Comparison of ENCODE assay signal across 1 cellular context in the genomic region with DNA sequence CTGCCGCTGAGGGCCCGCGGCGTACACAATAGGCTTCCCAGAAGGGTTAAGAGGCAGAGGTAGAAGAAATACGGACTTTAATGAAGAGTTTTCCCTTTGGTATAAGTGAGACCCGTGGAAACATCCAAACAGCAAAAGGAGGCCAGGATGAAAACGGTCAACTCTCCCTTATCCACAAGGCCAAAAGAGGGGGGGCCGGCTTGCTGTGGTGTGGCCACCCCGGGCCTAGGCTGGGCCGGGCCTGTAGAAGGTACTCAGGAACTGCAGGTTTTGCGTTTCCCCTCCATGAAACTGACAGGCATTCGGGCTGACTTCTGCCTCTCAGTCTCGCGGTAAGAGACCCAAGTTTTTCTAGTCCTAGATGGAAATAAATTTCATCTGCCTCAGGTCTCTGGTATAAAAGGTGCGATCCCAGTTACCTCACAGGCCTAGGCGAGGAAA.
TF ChIP-seq lines count a peak whose summit lies in the region.

No MANE protein-coding gene starts in this region.

TF ChIP-seq in K562, 482 proteins besides CTCF, POLR2A, EP300 and RAD21:
- peak; percentile 46; the same call in 1 of the 2 replicates for TF ChIP-seq FOXP1 (CRISPR knock-in tag; IDR thresholded peaks at IDR 0.05)
- TF ChIP-seq, protein P1, sequence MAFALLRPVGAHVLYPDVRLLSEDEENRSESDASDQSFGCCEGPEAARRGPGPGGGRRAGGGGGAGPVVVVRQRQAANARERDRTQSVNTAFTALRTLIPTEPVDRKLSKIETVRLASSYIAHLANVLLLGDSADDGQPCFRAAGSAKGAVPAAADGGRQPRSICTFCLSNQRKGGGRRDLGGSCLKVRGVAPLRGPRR (CRISPR knock-in tag; IDR thresholded peaks at IDR 0.05), result no peak
- peak; percentile 70 for TF ChIP-seq CHD2 (IDR thresholded peaks at IDR 0.05; ENCODE audit: low read depth, low read length)
- peak in 1 of 2 experiments; percentile 43; a peak in 1 of 4 replicates for TF ChIP-seq SIN3A (IDR thresholded peaks at IDR 0.05; ENCODE audit: borderline replicate concordance in 2 of 2, control insufficient read depth in 1 of 2, low read depth in 2 of 2, low read length in 2 of 2)
- no peak for TF ChIP-seq MYBL2 (IDR thresholded peaks at IDR 0.05; ENCODE audit: low read depth)
- no peak for TF ChIP-seq MYBL2 (CRISPR knock-in tag; IDR thresholded peaks at IDR 0.05; ENCODE audit: borderline replicate concordance)
- no peak for TF ChIP-seq TRIM28 (IDR thresholded peaks at IDR 0.05)
- no peak for TF ChIP-seq MCM3 (IDR thresholded peaks at IDR 0.05)
- no peak for TF ChIP-seq PTTG1 (tag; IDR thresholded peaks at IDR 0.05; ENCODE audit: low read depth)
- TF ChIP-seq NBN (IDR thresholded peaks at IDR 0.05; ENCODE audit: low read depth), result no peak
- no peak for TF ChIP-seq ZNF184 (CRISPR knock-in tag; IDR thresholded peaks at IDR 0.05)
- TF ChIP-seq ZNF316 (IDR thresholded peaks at IDR 0.05), result no peak
- TF ChIP-seq, protein P2, sequence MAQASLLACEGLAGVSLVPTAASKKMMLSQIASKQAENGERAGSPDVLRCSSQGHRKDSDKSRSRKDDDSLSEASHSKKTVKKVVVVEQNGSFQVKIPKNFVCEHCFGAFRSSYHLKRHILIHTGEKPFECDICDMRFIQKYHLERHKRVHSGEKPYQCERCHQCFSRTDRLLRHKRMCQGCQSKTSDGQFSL (CRISPR knock-in tag; IDR thresholded peaks at IDR 0.05), result peak; percentile 50; the same call in 1 of the 2 replicates
- TF ChIP-seq, protein P2 (tag; IDR thresholded peaks at IDR 0.05), result peak in 1 of 2 experiments; percentile 54; a peak in 2 of 4 replicates
- TF ChIP-seq HDGF (IDR thresholded peaks at IDR 0.05), result 0 out of 2 replicates have a peak, but pooled peaks have one; percentile 41
- TF ChIP-seq FOXA3 (CRISPR knock-in tag; conservative IDR thresholded peaks at IDR 0.05 in 1 of 2, IDR thresholded peaks at IDR 0.05 in 1 of 2), result peak in 1 of 2 experiments; percentile 60; a peak in 1 of 4 replicates
- TF ChIP-seq, protein P3, sequence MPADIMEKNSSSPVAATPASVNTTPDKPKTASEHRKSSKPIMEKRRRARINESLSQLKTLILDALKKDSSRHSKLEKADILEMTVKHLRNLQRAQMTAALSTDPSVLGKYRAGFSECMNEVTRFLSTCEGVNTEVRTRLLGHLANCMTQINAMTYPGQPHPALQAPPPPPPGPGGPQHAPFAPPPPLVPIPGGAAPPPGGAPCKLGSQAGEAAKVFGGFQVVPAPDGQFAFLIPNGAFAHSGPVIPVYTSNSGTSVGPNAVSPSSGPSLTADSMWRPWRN (IDR thresholded peaks at IDR 0.05; ENCODE audit: low read depth), result 0 out of 2 replicates have a peak, but pooled peaks have one; percentile 24
- TF ChIP-seq DPF2 (IDR thresholded peaks at IDR 0.05), result peak; percentile 24; the same call in 1 of the 2 replicates
- peak; percentile 57 for TF ChIP-seq ZFX (CRISPR knock-in tag; IDR thresholded peaks at IDR 0.05)
- 0 out of 2 replicates have a peak, but pooled peaks have one; percentile 11 for TF ChIP-seq SMARCA4 (IDR thresholded peaks at IDR 0.05)
- TF ChIP-seq, protein P4, sequence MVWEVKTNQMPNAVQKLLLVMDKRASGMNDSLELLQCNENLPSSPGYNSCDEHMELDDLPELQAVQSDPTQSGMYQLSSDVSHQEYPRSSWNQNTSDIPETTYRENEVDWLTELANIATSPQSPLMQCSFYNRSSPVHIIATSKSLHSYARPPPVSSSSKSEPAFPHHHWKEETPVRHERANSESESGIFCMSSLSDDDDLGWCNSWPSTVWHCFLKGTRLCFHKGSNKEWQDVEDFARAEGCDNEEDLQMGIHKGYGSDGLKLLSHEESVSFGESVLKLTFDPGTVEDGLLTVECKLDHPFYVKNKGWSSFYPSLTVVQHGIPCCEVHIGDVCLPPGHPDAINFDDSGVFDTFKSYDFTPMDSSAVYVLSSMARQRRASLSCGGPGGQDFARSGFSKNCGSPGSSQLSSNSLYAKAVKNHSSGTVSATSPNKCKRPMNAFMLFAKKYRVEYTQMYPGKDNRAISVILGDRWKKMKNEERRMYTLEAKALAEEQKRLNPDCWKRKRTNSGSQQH (CRISPR knock-in tag; IDR thresholded peaks at IDR 0.05), result 0 out of 2 replicates have a peak, but pooled peaks have one; percentile 7
- no peak for TF ChIP-seq ZNF124 (CRISPR knock-in tag; IDR thresholded peaks at IDR 0.05)
- TF ChIP-seq NFRKB (IDR thresholded peaks at IDR 0.05; ENCODE audit: low read depth), result 0 out of 2 replicates have a peak, but pooled peaks have one; percentile 26
- TF ChIP-seq ARNT (IDR thresholded peaks at IDR 0.05), result 0 out of 4 replicates have a peak, but pooled peaks of 1 of the 2 experiments have one; percentile 30
- TF ChIP-seq, protein P5, sequence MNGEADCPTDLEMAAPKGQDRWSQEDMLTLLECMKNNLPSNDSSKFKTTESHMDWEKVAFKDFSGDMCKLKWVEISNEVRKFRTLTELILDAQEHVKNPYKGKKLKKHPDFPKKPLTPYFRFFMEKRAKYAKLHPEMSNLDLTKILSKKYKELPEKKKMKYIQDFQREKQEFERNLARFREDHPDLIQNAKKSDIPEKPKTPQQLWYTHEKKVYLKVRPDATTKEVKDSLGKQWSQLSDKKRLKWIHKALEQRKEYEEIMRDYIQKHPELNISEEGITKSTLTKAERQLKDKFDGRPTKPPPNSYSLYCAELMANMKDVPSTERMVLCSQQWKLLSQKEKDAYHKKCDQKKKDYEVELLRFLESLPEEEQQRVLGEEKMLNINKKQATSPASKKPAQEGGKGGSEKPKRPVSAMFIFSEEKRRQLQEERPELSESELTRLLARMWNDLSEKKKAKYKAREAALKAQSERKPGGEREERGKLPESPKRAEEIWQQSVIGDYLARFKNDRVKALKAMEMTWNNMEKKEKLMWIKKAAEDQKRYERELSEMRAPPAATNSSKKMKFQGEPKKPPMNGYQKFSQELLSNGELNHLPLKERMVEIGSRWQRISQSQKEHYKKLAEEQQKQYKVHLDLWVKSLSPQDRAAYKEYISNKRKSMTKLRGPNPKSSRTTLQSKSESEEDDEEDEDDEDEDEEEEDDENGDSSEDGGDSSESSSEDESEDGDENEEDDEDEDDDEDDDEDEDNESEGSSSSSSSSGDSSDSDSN (IDR thresholded peaks at IDR 0.05; ENCODE audit: borderline replicate concordance in 1 of 2, low read depth in 2 of 2, low read length in 2 of 2), result 0 out of 4 replicates have a peak, but pooled peaks of 1 of the 2 experiments have one; percentile 41
- TF ChIP-seq, protein P6, sequence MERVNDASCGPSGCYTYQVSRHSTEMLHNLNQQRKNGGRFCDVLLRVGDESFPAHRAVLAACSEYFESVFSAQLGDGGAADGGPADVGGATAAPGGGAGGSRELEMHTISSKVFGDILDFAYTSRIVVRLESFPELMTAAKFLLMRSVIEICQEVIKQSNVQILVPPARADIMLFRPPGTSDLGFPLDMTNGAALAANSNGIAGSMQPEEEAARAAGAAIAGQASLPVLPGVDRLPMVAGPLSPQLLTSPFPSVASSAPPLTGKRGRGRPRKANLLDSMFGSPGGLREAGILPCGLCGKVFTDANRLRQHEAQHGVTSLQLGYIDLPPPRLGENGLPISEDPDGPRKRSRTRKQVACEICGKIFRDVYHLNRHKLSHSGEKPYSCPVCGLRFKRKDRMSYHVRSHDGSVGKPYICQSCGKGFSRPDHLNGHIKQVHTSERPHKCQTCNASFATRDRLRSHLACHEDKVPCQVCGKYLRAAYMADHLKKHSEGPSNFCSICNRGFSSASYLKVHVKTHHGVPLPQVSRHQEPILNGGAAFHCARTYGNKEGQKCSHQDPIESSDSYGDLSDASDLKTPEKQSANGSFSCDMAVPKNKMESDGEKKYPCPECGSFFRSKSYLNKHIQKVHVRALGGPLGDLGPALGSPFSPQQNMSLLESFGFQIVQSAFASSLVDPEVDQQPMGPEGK (CRISPR knock-in tag; IDR thresholded peaks at IDR 0.05; ENCODE audit: borderline replicate concordance), result 0 out of 2 replicates have a peak, but pooled peaks have one; percentile 38
- peak; percentile 3 for TF ChIP-seq TBP (optimal IDR thresholded peaks at IDR 0.05; ENCODE audit: low read depth, low read length)
- TF ChIP-seq, protein P7, sequence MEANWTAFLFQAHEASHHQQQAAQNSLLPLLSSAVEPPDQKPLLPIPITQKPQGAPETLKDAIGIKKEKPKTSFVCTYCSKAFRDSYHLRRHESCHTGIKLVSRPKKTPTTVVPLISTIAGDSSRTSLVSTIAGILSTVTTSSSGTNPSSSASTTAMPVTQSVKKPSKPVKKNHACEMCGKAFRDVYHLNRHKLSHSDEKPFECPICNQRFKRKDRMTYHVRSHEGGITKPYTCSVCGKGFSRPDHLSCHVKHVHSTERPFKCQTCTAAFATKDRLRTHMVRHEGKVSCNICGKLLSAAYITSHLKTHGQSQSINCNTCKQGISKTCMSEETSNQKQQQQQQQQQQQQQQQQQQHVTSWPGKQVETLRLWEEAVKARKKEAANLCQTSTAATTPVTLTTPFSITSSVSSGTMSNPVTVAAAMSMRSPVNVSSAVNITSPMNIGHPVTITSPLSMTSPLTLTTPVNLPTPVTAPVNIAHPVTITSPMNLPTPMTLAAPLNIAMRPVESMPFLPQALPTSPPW (CRISPR knock-in tag; IDR thresholded peaks at IDR 0.05), result peak; percentile 83
- peak; percentile 14 for TF ChIP-seq POLR2B (IDR thresholded peaks at IDR 0.05; ENCODE audit: low read depth, partially characterized antibody)
- TF ChIP-seq LCOR (CRISPR knock-in tag; IDR thresholded peaks at IDR 0.05), result no peak
- TF ChIP-seq POLR2AphosphoS2 (IDR thresholded peaks at IDR 0.05; ENCODE audit: low read length), result peak; percentile 34
- TF ChIP-seq, protein P8, sequence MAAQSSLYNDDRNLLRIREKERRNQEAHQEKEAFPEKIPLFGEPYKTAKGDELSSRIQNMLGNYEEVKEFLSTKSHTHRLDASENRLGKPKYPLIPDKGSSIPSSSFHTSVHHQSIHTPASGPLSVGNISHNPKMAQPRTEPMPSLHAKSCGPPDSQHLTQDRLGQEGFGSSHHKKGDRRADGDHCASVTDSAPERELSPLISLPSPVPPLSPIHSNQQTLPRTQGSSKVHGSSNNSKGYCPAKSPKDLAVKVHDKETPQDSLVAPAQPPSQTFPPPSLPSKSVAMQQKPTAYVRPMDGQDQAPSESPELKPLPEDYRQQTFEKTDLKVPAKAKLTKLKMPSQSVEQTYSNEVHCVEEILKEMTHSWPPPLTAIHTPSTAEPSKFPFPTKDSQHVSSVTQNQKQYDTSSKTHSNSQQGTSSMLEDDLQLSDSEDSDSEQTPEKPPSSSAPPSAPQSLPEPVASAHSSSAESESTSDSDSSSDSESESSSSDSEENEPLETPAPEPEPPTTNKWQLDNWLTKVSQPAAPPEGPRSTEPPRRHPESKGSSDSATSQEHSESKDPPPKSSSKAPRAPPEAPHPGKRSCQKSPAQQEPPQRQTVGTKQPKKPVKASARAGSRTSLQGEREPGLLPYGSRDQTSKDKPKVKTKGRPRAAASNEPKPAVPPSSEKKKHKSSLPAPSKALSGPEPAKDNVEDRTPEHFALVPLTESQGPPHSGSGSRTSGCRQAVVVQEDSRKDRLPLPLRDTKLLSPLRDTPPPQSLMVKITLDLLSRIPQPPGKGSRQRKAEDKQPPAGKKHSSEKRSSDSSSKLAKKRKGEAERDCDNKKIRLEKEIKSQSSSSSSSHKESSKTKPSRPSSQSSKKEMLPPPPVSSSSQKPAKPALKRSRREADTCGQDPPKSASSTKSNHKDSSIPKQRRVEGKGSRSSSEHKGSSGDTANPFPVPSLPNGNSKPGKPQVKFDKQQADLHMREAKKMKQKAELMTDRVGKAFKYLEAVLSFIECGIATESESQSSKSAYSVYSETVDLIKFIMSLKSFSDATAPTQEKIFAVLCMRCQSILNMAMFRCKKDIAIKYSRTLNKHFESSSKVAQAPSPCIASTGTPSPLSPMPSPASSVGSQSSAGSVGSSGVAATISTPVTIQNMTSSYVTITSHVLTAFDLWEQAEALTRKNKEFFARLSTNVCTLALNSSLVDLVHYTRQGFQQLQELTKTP (IDR thresholded peaks at IDR 0.05; ENCODE audit: low read depth in 1 of 2, partially characterized antibody in 2 of 2), result peak in 1 of 2 experiments; percentile 29
- TF ChIP-seq, protein P9, sequence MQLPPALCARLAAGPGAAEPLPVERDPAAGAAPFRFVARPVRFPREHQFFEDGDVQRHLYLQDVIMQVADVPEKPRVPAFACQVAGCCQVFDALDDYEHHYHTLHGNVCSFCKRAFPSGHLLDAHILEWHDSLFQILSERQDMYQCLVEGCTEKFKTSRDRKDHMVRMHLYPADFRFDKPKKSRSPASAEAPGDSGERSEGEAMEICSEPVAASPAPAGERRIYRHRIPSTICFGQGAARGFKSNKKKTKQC (CRISPR knock-in tag; IDR thresholded peaks at IDR 0.05), result peak; percentile 11; the same call in 1 of the 2 replicates
- TF ChIP-seq XRCC5 (IDR thresholded peaks at IDR 0.05; ENCODE audit: low read depth, low read length), result 0 out of 2 replicates have a peak, but pooled peaks have one; percentile 18
- TF ChIP-seq, protein P10, sequence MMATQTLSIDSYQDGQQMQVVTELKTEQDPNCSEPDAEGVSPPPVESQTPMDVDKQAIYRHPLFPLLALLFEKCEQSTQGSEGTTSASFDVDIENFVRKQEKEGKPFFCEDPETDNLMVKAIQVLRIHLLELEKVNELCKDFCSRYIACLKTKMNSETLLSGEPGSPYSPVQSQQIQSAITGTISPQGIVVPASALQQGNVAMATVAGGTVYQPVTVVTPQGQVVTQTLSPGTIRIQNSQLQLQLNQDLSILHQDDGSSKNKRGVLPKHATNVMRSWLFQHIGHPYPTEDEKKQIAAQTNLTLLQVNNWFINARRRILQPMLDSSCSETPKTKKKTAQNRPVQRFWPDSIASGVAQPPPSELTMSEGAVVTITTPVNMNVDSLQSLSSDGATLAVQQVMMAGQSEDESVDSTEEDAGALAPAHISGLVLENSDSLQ (IDR thresholded peaks at IDR 0.05), result peak; percentile 48
